ENCODE assay signal across 30 cellular contexts in the genomic region with DNA sequence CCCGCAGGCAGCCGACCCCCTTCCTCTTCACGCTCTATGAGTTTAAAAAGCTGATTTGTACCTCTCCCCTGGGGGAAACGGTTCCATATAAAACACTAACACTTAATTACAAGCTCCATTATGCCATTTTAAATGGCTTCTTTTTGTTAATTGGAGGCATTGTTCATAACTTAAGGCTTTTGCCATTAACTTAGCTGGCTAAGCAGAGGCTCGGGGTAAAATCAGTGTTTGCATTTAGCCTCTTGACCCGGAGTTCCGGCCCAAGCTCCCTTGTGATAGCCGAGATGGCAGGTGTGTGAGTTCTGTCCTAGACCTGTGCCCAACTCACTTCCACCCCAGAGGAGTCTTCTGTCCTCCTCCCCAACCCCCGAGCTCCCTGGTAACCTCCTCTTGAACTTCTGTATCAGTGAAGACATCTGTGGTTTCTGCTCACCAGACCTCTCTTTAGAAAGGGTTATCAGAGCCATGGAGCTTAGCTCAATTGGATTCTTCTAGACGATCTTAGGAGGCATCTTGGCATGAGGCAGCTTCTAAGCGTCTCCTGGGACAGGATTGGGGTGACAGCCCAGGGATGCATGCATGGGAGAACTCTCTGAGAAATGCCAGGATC. TPM values are rescaled to one million over a fixed set of nuclear protein-coding genes. Genes with fewer than 3 reads are reported as not detected.
DNase-seq lines count a peak whose midpoint lies in the region; ATAC-seq and TF ChIP-seq lines count a peak whose summit lies in the region.
"Had no signal": no experiment of that assay in that cellular context is flagged by ENCODE, and none has a peak within 500 bp of the region (broad histone marks: within the 10 kb centered on the region; RNA-seq: fewer than 3 reads in every experiment).

No MANE protein-coding gene starts in this region.

- H3K9me3 ChIP-seq in SJCRH30 (replicated peaks) (no peaks in the 10 kb centered on the region), hepatocyte (ENCODE audit: low read depth) (no peaks in the 10 kb centered on the region)
- H3K9me3 ChIP-seq: A549, breast epithelium, gastrocnemius medialis, lower lobe of right lung, mucosa of descending colon, pancreas, upper lobe of left lung had no signal

- no peaks in the 10 kb centered on the region for H3K9me2 ChIP-seq in hepatocyte (replicated peaks; ENCODE audit: insufficient read depth)

- H3K9me3 Mint-ChIP-seq in activated CD4-positive, alpha-beta T cell treated with anti-CD3 and anti-CD28 coated beads, Interleukin-2, amount 10 ng/mL, durations not matched to agents 24 days and 14 days, result no peaks in the 10 kb centered on the region
- no peaks in the 10 kb centered on the region for H3K9me3 Mint-ChIP-seq in activated CD4-positive, alpha-beta T cell treated with anti-CD3 and anti-CD28 coated beads, Interleukin-2, amount 10 ng/mL, durations not matched to agents 7 days and 5 days
- H3K9me3 Mint-ChIP-seq in memory B cell, result no peaks in the 10 kb centered on the region
- H3K9me3 Mint-ChIP-seq: activated naive CD8-positive, alpha-beta T cell treated with anti-CD3 and anti-CD28 coated beads for 36 hours; activated T-cell treated with anti-CD3 and anti-CD28 coated beads, Interleukin-2, amount 50 U/mL, for 4 hours; natural killer cell treated with Interleukin-12 subunit alpha and Interleukin-12 subunit beta and Interleukin-15 and Interleukin-18, amount 100 ng/mL, for 72 hours had no signal

- POLR2A ChIA-PET in activated CD4-positive, alpha-beta T cell treated with anti-CD3 and anti-CD28 coated beads, Interleukin-2, amount 10 ng/mL, durations not matched to agents 7 days and 5 days (lab: Charles Lee), result no interaction called here

- no peak for TF ChIP-seq CTCF in GM13977 (IDR thresholded peaks at IDR 0.05; ENCODE audit: extremely low read depth, insufficient read depth, missing control alignments)
- no peak for TF ChIP-seq CTCF in hepatocyte (IDR thresholded peaks at IDR 0.05; ENCODE audit: poor library complexity)

- no peak for DNase-seq in activated CD4-positive, alpha-beta T cell treated with anti-CD3 and anti-CD28 coated beads, Interleukin-2, amount 10 ng/mL, durations not matched to agents 24 days and 14 days
- DNase-seq in activated CD4-positive, alpha-beta T cell treated with anti-CD3 and anti-CD28 coated beads, Interleukin-2, amount 10 ng/mL, durations not matched to agents 7 days and 5 days, result no peak
- DNase-seq in SJCRH30 (no peak), memory B cell (ENCODE audit: low spot score in 2 of 2) (no peak), GM13977 (ENCODE audit: low spot score) (no peak), hepatocyte (ENCODE audit: low spot score) (no peak), hippocampal formation (lab: John Stamatoyannopoulos, UW) (no peak)
- DNase-seq in activated T-cell treated with anti-CD3 and anti-CD28 coated beads, Interleukin-2, amount 50 U/mL, for 1 hour, result no peak
- DNase-seq: activated CD4-positive, alpha-beta T cell treated with anti-CD3 and anti-CD28 coated beads for 4 hours; activated gamma-delta T cell; activated naive CD8-positive, alpha-beta T cell treated with anti-CD3 and anti-CD28 coated beads for 36 hours; activated T-cell treated with anti-CD3 and anti-CD28 coated beads, Interleukin-2, amount 50 U/mL, for 4 hours; anterior cingulate cortex; CD4-positive, alpha-beta memory T cell; EL; gastrocnemius medialis; lower lobe of right lung; mucosa of descending colon; NCI-H2029 treated with DMSO at 0.1 percent for 48 hours; NCI-H345; stimulated activated naive CD4-positive, alpha-beta T cell; upper lobe of left lung had no signal

- no peak overlapping the region for H3K4me2 ChIP-seq in hepatocyte
- H3K4me2 ChIP-seq: A549 had no signal

- H3K4me1 Mint-ChIP-seq in activated CD4-positive, alpha-beta T cell treated with anti-CD3 and anti-CD28 coated beads, Interleukin-2, amount 10 ng/mL, durations not matched to agents 24 days and 14 days, result no peaks in the 10 kb centered on the region
- no peaks in the 10 kb centered on the region for H3K4me1 Mint-ChIP-seq in activated CD4-positive, alpha-beta T cell treated with anti-CD3 and anti-CD28 coated beads, Interleukin-2, amount 10 ng/mL, durations not matched to agents 7 days and 5 days
- peaks cover 10% of the 10 kb centered on the region for H3K4me1 Mint-ChIP-seq in memory B cell
- H3K4me1 Mint-ChIP-seq: activated naive CD8-positive, alpha-beta T cell treated with anti-CD3 and anti-CD28 coated beads for 36 hours had no signal

- H3K4me1 ChIP-seq in SJCRH30 (peaks cover 32% of the 10 kb centered on the region), hepatocyte (ENCODE audit: insufficient read depth) (no peaks in the 10 kb centered on the region)
- H3K4me1 ChIP-seq: A549, breast epithelium, lower lobe of right lung, upper lobe of left lung had no signal

- ATAC-seq in memory B cell (ENCODE audit: low read depth), result no peak
- ATAC-seq: A549; activated T-cell treated with anti-CD3 and anti-CD28 coated beads, Interleukin-2, amount 50 U/mL, for 4 hours; gastrocnemius medialis; lower lobe of right lung; mucosa of descending colon had no signal

- no peak overlapping the region for H3K4me3 Mint-ChIP-seq in activated CD4-positive, alpha-beta T cell treated with anti-CD3 and anti-CD28 coated beads, Interleukin-2, amount 10 ng/mL, durations not matched to agents 24 days and 14 days
- no peak overlapping the region for H3K4me3 Mint-ChIP-seq in activated CD4-positive, alpha-beta T cell treated with anti-CD3 and anti-CD28 coated beads, Interleukin-2, amount 10 ng/mL, durations not matched to agents 7 days and 5 days
- H3K4me3 Mint-ChIP-seq in memory B cell, result no peak overlapping the region
- H3K4me3 Mint-ChIP-seq: activated naive CD8-positive, alpha-beta T cell treated with anti-CD3 and anti-CD28 coated beads for 36 hours; activated T-cell treated with anti-CD3 and anti-CD28 coated beads, Interleukin-2, amount 50 U/mL, for 4 hours; CD4-positive, alpha-beta memory T cell; natural killer cell treated with Interleukin-12 subunit alpha and Interleukin-12 subunit beta and Interleukin-15 and Interleukin-18, amount 100 ng/mL, for 72 hours had no signal

- H3K27ac ChIP-seq in SJCRH30, result peak overlapping the region; percentile 89; the same call in 1 of the 2 replicates
- H3K27ac ChIP-seq in hepatocyte, result no peak overlapping the region
- H3K27ac ChIP-seq: A549, breast epithelium, dorsolateral prefrontal cortex, gastrocnemius medialis, lower lobe of right lung, pancreas, RWPE1, skin epidermis, upper lobe of left lung, VCaP had no signal

- no peaks in the 10 kb centered on the region for H3K36me3 Mint-ChIP-seq in activated CD4-positive, alpha-beta T cell treated with anti-CD3 and anti-CD28 coated beads, Interleukin-2, amount 10 ng/mL, durations not matched to agents 24 days and 14 days (ENCODE audit: low read depth)
- no peaks in the 10 kb centered on the region for H3K36me3 Mint-ChIP-seq in activated CD4-positive, alpha-beta T cell treated with anti-CD3 and anti-CD28 coated beads, Interleukin-2, amount 10 ng/mL, durations not matched to agents 7 days and 5 days (ENCODE audit: low read depth)
- H3K36me3 Mint-ChIP-seq in memory B cell, result peaks cover 10% of the 10 kb centered on the region

- H3K79me2 ChIP-seq in hepatocyte, result no peaks in the 10 kb centered on the region

- WGBS in hepatocyte (ENCODE audit: low lambda C conversion rate, missing lambda C conversion rate), result 82% methylated on average over 11 of the region's 11 CpGs

- in situ Hi-C loops in GM13977 (cut with MboI; ENCODE audit: low pct_unique_long_range_greater_than_20kb, low sequenced_read_pairs, unreplicated experiment), result no loop called here

- H3K36me3 ChIP-seq in SJCRH30 (peaks cover 1% of the 10 kb centered on the region; the same call in 1 of the 2 replicates), hepatocyte (replicated peaks; ENCODE audit: insufficient read depth, low read depth) (no peaks in the 10 kb centered on the region)
- H3K36me3 ChIP-seq: breast epithelium, pancreas had no signal

- H3K4me3 ChIP-seq in SJCRH30 (no peak overlapping the region), hepatocyte (no peak overlapping the region)
- H3K4me3 ChIP-seq: A549, breast epithelium, dorsolateral prefrontal cortex, gastrocnemius medialis, lower lobe of right lung, mucosa of descending colon, pancreas, skin epidermis, upper lobe of left lung had no signal

- H3K27me3 ChIP-seq in SJCRH30, result no peaks in the 10 kb centered on the region
- no peaks in the 10 kb centered on the region for H3K27me3 ChIP-seq in hepatocyte
- H3K27me3 ChIP-seq: breast epithelium, dorsolateral prefrontal cortex, gastrocnemius medialis, pancreas, upper lobe of left lung had no signal

- no peaks in the 10 kb centered on the region for H4K20me1 ChIP-seq in hepatocyte (ENCODE audit: insufficient read depth, poor library complexity, severe bottlenecking)

- H2AFZ ChIP-seq in hepatocyte, result no peak overlapping the region

- intact Hi-C loops in activated CD4-positive, alpha-beta T cell treated with anti-CD3 and anti-CD28 coated beads, Interleukin-2, amount 10 ng/mL, durations not matched to agents 24 days and 14 days (cut with micrococcal nuclease), result no loop called here

- CTCF ChIA-PET in activated CD4-positive, alpha-beta T cell treated with anti-CD3 and anti-CD28 coated beads, Interleukin-2, amount 10 ng/mL, durations not matched to agents 7 days and 5 days (lab: Charles Lee), result interaction anchor here (0.5 to 0.8 kb wide), 3 partner anchors 15 to 730 kb away, joined by 3 to 5 read pairs (median 4); no protein-coding TSS in a partner anchor

- no peaks in the 10 kb centered on the region for H3K27me3 Mint-ChIP-seq in activated CD4-positive, alpha-beta T cell treated with anti-CD3 and anti-CD28 coated beads, Interleukin-2, amount 10 ng/mL, durations not matched to agents 24 days and 14 days
- no peaks in the 10 kb centered on the region for H3K27me3 Mint-ChIP-seq in activated CD4-positive, alpha-beta T cell treated with anti-CD3 and anti-CD28 coated beads, Interleukin-2, amount 10 ng/mL, durations not matched to agents 7 days and 5 days
- no peaks in the 10 kb centered on the region for H3K27me3 Mint-ChIP-seq in memory B cell
- H3K27me3 Mint-ChIP-seq: activated naive CD8-positive, alpha-beta T cell treated with anti-CD3 and anti-CD28 coated beads for 36 hours; CD4-positive, alpha-beta memory T cell; natural killer cell treated with Interleukin-12 subunit alpha and Interleukin-12 subunit beta and Interleukin-15 and Interleukin-18, amount 100 ng/mL, for 72 hours had no signal

- peak overlapping the region; percentile 3 for H3K27ac Mint-ChIP-seq in activated CD4-positive, alpha-beta T cell treated with anti-CD3 and anti-CD28 coated beads, Interleukin-2, amount 10 ng/mL, durations not matched to agents 24 days and 14 days
- no peak overlapping the region for H3K27ac Mint-ChIP-seq in activated CD4-positive, alpha-beta T cell treated with anti-CD3 and anti-CD28 coated beads, Interleukin-2, amount 10 ng/mL, durations not matched to agents 7 days and 5 days
- peak overlapping the region; percentile 20 for H3K27ac Mint-ChIP-seq in memory B cell
- H3K27ac Mint-ChIP-seq: activated naive CD8-positive, alpha-beta T cell treated with anti-CD3 and anti-CD28 coated beads for 36 hours; CD4-positive, alpha-beta memory T cell had no signal

RNA-seq across cellular contexts. Expression of gene SH2B2, which starts 34.2 kb away (rescaled TPM):
- 2.9 and 3.1 TPM in 2 replicates for total RNA-seq in activated CD4-positive, alpha-beta T cell treated with anti-CD3 and anti-CD28 coated beads, Interleukin-2, amount 10 ng/mL, durations not matched to agents 24 days and 14 days
- total RNA-seq in activated CD4-positive, alpha-beta T cell treated with anti-CD3 and anti-CD28 coated beads, Interleukin-2, amount 10 ng/mL, durations not matched to agents 7 days and 5 days, result under 1 TPM; 0.12 to 0.50 TPM
- total RNA-seq in SJCRH30 (2014; rRNA removed; shearing (Covaris generic)), result 12.3 and 13.4 TPM in 2 replicates
- 3.2 and 3.8 TPM in 2 replicates for total RNA-seq in hepatocyte
- polyA plus RNA-seq in hepatocyte, result 6.7 and 7.1 TPM in 2 replicates
